ENCODE assay signal across 8 cellular contexts in the genomic region with DNA sequence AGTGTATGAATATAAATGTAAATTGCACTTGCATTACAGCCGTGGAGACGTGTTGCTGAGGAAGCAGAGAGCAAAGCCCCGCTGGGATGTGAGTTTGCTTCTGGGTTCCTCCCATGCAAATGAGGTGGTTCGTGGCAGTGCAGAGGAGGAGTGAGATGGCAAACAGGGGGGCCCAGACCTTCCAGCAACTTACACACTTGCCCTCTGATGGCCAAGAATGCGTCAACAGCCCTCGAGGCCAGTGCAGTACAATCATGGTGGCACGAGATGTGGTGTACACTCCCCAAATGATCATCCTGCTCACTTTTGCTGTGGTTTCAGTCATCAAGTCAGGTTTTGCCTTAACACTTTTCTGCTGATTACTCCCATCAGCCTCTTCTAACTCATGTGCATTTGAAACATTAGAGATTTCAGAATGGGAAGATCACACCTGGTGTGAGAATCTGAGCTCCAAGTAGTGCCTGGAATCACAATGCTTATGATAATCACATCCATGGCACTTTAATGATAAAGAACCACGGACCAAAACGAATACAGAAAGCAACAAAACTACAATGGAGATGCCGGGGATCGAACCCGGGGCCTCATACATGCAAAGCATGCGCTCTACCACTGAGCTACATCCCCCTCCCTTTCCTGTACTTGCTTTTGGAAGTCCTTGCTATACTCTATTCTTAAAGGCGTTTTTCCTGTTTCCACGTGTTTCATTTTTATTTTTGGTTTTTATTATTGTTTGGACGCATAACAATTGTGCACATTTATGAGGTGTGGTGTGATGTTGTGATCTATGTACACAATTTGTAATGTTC. TPM values are rescaled to one million over a fixed set of nuclear protein-coding genes. Genes with fewer than 3 reads are reported as not detected.
DNase-seq lines count a peak whose midpoint lies in the region; ATAC-seq and TF ChIP-seq lines count a peak whose summit lies in the region.

No MANE protein-coding gene starts in this region.

- H3K36me3 Mint-ChIP-seq in CD14-positive monocyte: peaks cover 0 to 3% of the 10 kb centered on the region in 2 donors
- H3K36me3 Mint-ChIP-seq in activated CD8-positive, alpha-beta memory T cell treated with anti-CD3 and anti-CD28 coated beads, Interleukin-2, amount 10 ng/mL, durations not matched to agents 7 days and 5 days: no peaks in the 10 kb centered on the region

- peak; percentile 94 for DNase-seq in CD14-positive monocyte (ENCODE audit: low spot score)
- DNase-seq in HT-29 (ENCODE audit: low spot score): peak; percentile 88
- DNase-seq in activated CD8-positive, alpha-beta memory T cell treated with anti-CD3 and anti-CD28 coated beads, Interleukin-2, amount 10 ng/mL, durations not matched to agents 7 days and 5 days: peak; percentile 94
- DNase-seq in fibroblast of gingiva (ENCODE audit: low read depth): peak; percentile 55
- DNase-seq in vagina (ENCODE audit: extremely low spot score in 2 of 2): no peak
- DNase-seq in KG1 (lab: John Stamatoyannopoulos, UW): no peak

- TF ChIP-seq CTCF in CD14-positive monocyte (IDR thresholded peaks at IDR 0.05): no peak
- TF ChIP-seq CTCF in neutrophil (IDR thresholded peaks at IDR 0.05): no peak
- no peak for TF ChIP-seq CTCF in vagina (IDR thresholded peaks at IDR 0.05)

- ATAC-seq in GM21360 (IDR thresholded peaks at IDR 0.05; ENCODE audit: unreplicated experiment): peak; percentile 42
- ATAC-seq in activated CD8-positive, alpha-beta memory T cell treated with anti-CD3 and anti-CD28 coated beads, Interleukin-2, amount 10 ng/mL, durations not matched to agents 7 days and 5 days: peak; percentile 54

- no peaks in the 10 kb centered on the region for H3K9me3 ChIP-seq in neutrophil
- no peaks in the 10 kb centered on the region for H3K9me3 ChIP-seq in vagina

- peaks cover 0 to 1% (median 0%) of the 10 kb centered on the region in 7 donors for H3K9me3 Mint-ChIP-seq in CD14-positive monocyte
- no peaks in the 10 kb centered on the region for H3K9me3 Mint-ChIP-seq in activated CD8-positive, alpha-beta memory T cell treated with anti-CD3 and anti-CD28 coated beads, Interleukin-2, amount 10 ng/mL, durations not matched to agents 7 days and 5 days (ENCODE audit: low read depth)

- peak overlapping the region in 1 of 2 experiments; percentile 25 for H3K4me3 ChIP-seq in neutrophil (ENCODE audit: low read depth in 1 of 2, low read length in 1 of 2)
- peak overlapping the region; percentile 25 to 27 for H3K4me3 ChIP-seq in vagina

- TF ChIP-seq POLR2A in vagina (IDR thresholded peaks at IDR 0.05): no peak

- H3K27me3 ChIP-seq in neutrophil: no peaks in the 10 kb centered on the region
- H3K27me3 ChIP-seq in vagina: no peaks in the 10 kb centered on the region

- peak overlapping the region; percentile 69 to 72 for H3K4me3 Mint-ChIP-seq in CD14-positive monocyte
- H3K4me3 Mint-ChIP-seq in activated CD8-positive, alpha-beta memory T cell treated with anti-CD3 and anti-CD28 coated beads, Interleukin-2, amount 10 ng/mL, durations not matched to agents 7 days and 5 days: peak overlapping the region; percentile 80

- intact Hi-C loops in CD14-positive monocyte (cut with micrococcal nuclease): no loop called here
- intact Hi-C loops in vagina (cut with DNase I): no loop called here

- H3K36me3 ChIP-seq in neutrophil (no peaks in the 10 kb centered on the region), vagina (no peaks in the 10 kb centered on the region)

- peaks cover 56% of the 10 kb centered on the region for H3K4me1 Mint-ChIP-seq in CD14-positive monocyte
- peaks cover 63% of the 10 kb centered on the region for H3K4me1 Mint-ChIP-seq in activated CD8-positive, alpha-beta memory T cell treated with anti-CD3 and anti-CD28 coated beads, Interleukin-2, amount 10 ng/mL, durations not matched to agents 7 days and 5 days

- H3K27ac Mint-ChIP-seq in CD14-positive monocyte: peak overlapping the region; percentile 100
- H3K27ac Mint-ChIP-seq in activated CD8-positive, alpha-beta memory T cell treated with anti-CD3 and anti-CD28 coated beads, Interleukin-2, amount 10 ng/mL, durations not matched to agents 7 days and 5 days: peak overlapping the region; percentile 100

- H3K27ac ChIP-seq in neutrophil (peak overlapping the region; percentile 97), vagina (peak overlapping the region; percentile 100)

- H3K27me3 Mint-ChIP-seq in CD14-positive monocyte (ENCODE audit: low read depth in 3 of 3): peaks cover under 1 to 2% (median 2%) of the 10 kb centered on the region in 3 donors
- H3K27me3 Mint-ChIP-seq in activated CD8-positive, alpha-beta memory T cell treated with anti-CD3 and anti-CD28 coated beads, Interleukin-2, amount 10 ng/mL, durations not matched to agents 7 days and 5 days: no peaks in the 10 kb centered on the region

- CTCF ChIA-PET in activated CD8-positive, alpha-beta memory T cell treated with anti-CD3 and anti-CD28 coated beads, Interleukin-2, amount 10 ng/mL, durations not matched to agents 7 days and 5 days (lab: Charles Lee): interaction anchor here (6.9 to 25.8 kb wide), 2 partner anchors 14 to 20 kb away, joined by 60 to 553 read pairs; no protein-coding TSS in a partner anchor

- H3K4me1 ChIP-seq in neutrophil (ENCODE audit: control insufficient read depth in 1 of 2, insufficient read depth in 1 of 2, low read depth in 1 of 2, low read length in 1 of 2) (peaks cover 53 to 60% of the 10 kb centered on the region in 2 experiments), vagina (peaks cover 54% of the 10 kb centered on the region)

RNA-seq across cellular contexts. Expression of a gene that starts 7.0 kb away (rescaled TPM):
- polyA plus RNA-seq in CD14-positive monocyte: 1,000 to 10,000 TPM in 1 of 2 donors, 100 to 1,000 TPM in 1; 969 to 1,385 TPM
- 1,727 and 1,789 TPM in 2 replicates for total RNA-seq in HT-29 (2014; rRNA removed; shearing (Covaris generic))
- 1,000 to 10,000 TPM; 1,159 to 1,188 TPM for total RNA-seq in activated CD8-positive, alpha-beta memory T cell treated with anti-CD3 and anti-CD28 coated beads, Interleukin-2, amount 10 ng/mL, durations not matched to agents 7 days and 5 days
- 2,671 TPM for total RNA-seq in vagina

RNA-seq across cellular contexts. Expression of a gene that starts 57.7 kb away (rescaled TPM):
- polyA plus RNA-seq in CD14-positive monocyte: 10 to 100 TPM; 13.1 to 15.2 TPM
- total RNA-seq in HT-29 (2014; rRNA removed; shearing (Covaris generic)): 83.9 and 84.9 TPM in 2 replicates
- total RNA-seq in activated CD8-positive, alpha-beta memory T cell treated with anti-CD3 and anti-CD28 coated beads, Interleukin-2, amount 10 ng/mL, durations not matched to agents 7 days and 5 days: 10 to 100 TPM; 12.6 to 17.2 TPM
- total RNA-seq in vagina: 20.6 TPM

Comparison
In these comparisons a context has a peak if more than half of its experiments do, and no peak if none do; other contexts are left out.
1. DNase-seq: peak in CD14-positive monocyte (single experiment), HT-29 (single experiment), activated CD8-positive, alpha-beta memory T cell treated with anti-CD3 and anti-CD28 coated beads, Interleukin-2, amount 10 ng/mL, durations not matched to agents 7 days and 5 days (single experiment) and fibroblast of gingiva (single experiment); none in vagina (0 of 2) and KG1 (single experiment).